Comparison of ENCODE assay signal across 8 cellular contexts in genomic region chr10:71302874-71303568, GRCh38. TPM values are rescaled to one million over a fixed set of nuclear protein-coding genes. Genes with fewer than 3 reads are reported as not detected.
DNase-seq lines count a peak whose midpoint lies in the region; TF ChIP-seq lines count a peak whose summit lies in the region.

No MANE protein-coding gene starts in this region.

- POLR2A ChIA-PET in SK-N-SH (lab: Yijun Ruan, JAX) = no interaction called here

- H3K4me3 ChIP-seq in SK-N-SH (ENCODE audit: low read depth in 2 of 2, low read length in 1 of 2) = no peak overlapping the region; a peak in 1 of 4 replicates
- no peak overlapping the region for H3K4me3 ChIP-seq in fibroblast of mammary gland (ENCODE audit: control insufficient read depth, low read depth, low read length)
- H3K4me3 ChIP-seq in lower leg skin (ENCODE audit: low read depth, poor library complexity, severe bottlenecking) = no peak overlapping the region

- H3K9me2 ChIP-seq in SK-N-SH = no peaks in the 10 kb centered on the region

- peaks cover 15 to 22% of the 10 kb centered on the region in 2 experiments for H3K36me3 ChIP-seq in SK-N-SH (replicated peaks in 1 of 2; ENCODE audit: control insufficient read depth in 1 of 2, insufficient read depth in 2 of 2, low read length in 1 of 2)

- no peak overlapping the region for H3K4me2 ChIP-seq in SK-N-SH

- peak; percentile 37; the same call in 1 of the 2 replicates for TF ChIP-seq RAD21 in SK-N-SH (IDR thresholded peaks at IDR 0.05; ENCODE audit: low read length)

- no peaks in the 10 kb centered on the region for H3K9me3 ChIP-seq in SK-N-SH

- H2AFZ ChIP-seq in SK-N-SH (ENCODE audit: low read depth) = no peak overlapping the region

- H3K9ac ChIP-seq in SK-N-SH = no peak overlapping the region

- TF ChIP-seq CTCF in SK-N-SH (IDR thresholded peaks at IDR 0.05) (peak; percentile 60), fibroblast of mammary gland (conservative IDR thresholded peaks at IDR 0.05; ENCODE audit: control insufficient read depth, insufficient read depth, low read depth, low read length) (peak; percentile 63), lower leg skin (IDR thresholded peaks at IDR 0.05) (no peak)

- intact Hi-C loops in lower leg skin (cut with DNase I; ENCODE audit: low total_unique reads) = no loop called here

- no peaks in the 10 kb centered on the region; a peak in 1 of 4 replicates for H3K4me1 ChIP-seq in SK-N-SH (ENCODE audit: control insufficient read depth in 1 of 2, insufficient read depth in 2 of 2, low read depth in 1 of 2, low read length in 1 of 2)

- peaks cover 14% of the 10 kb centered on the region for H4K20me1 ChIP-seq in SK-N-SH (ENCODE audit: insufficient read depth)

- CTCF ChIA-PET in SK-N-SH (lab: Yijun Ruan, JAX) = interaction anchor here (0.7 to 1.7 kb wide), 14 partner anchors 10 to 405 kb away, joined by 3 to 8 read pairs (median 4); no protein-coding TSS in a partner anchor

- TF ChIP-seq EP300 in SK-N-SH (IDR thresholded peaks at IDR 0.05; ENCODE audit: borderline replicate concordance in 1 of 2, low read depth in 1 of 2, low read length in 1 of 2) = no peak

- H3K79me2 ChIP-seq in SK-N-SH (ENCODE audit: insufficient read depth) = no peaks in the 10 kb centered on the region

- H3K27me3 ChIP-seq in SK-N-SH (ENCODE audit: insufficient read depth) = no peaks in the 10 kb centered on the region

- WGBS in SK-N-SH (ENCODE audit: low lambda C conversion rate) = 68% methylated on average over 8 of the region's 8 CpGs
- 40 to 43% methylated on average over 8 of the region's 8 CpGs for WGBS in lower leg skin, 2 donors

- H3F3A ChIP-seq in SK-N-SH (replicated peaks; ENCODE audit: insufficient read depth) = peaks cover 3% of the 10 kb centered on the region

- TF ChIP-seq POLR2A in lower leg skin (IDR thresholded peaks at IDR 0.05) = no peak

- DNase-seq in NCI-H1436 (lab: John Stamatoyannopoulos, UW) = peak; percentile 56
- DNase-seq in NCI-H1436 treated with DMSO at 0.1 percent for 48 hours (lab: John Stamatoyannopoulos, UW) = no peak
- peak; percentile 72 for DNase-seq in MV-4-11 (lab: John Stamatoyannopoulos, UW)
- peak; percentile 61 for DNase-seq in SK-N-SH
- DNase-seq in fibroblast of mammary gland (ENCODE audit: low read depth) = peak; percentile 67
- DNase-seq in pons (ENCODE audit: low spot score) = peak; percentile 48
- DNase-seq in stimulated activated CD4-positive, alpha-beta T cell treated with anti-CD3 and anti-CD28 coated beads, Interleukin-2, amount 100 ng/mL, for 24 hours = no peak
- DNase-seq in lower leg skin (ENCODE audit: low spot score in 2 of 2) = no peak

- H3K27ac ChIP-seq in SK-N-SH (ENCODE audit: low read depth in 2 of 2, low read length in 1 of 2) = no peak overlapping the region

TF ChIP-seq in SK-N-SH, 30 proteins besides CTCF, POLR2A, EP300 and RAD21:
- TF ChIP-seq CHD2 (IDR thresholded peaks at IDR 0.05; ENCODE audit: low read length, partially characterized antibody) (no peak), SMC3 (IDR thresholded peaks at IDR 0.05; ENCODE audit: low read depth, low read length) (peak; percentile 22; the same call in 1 of the 2 replicates), USF2 (IDR thresholded peaks at IDR 0.05; ENCODE audit: borderline replicate concordance, low read depth, low read length) (no peak)
TF ChIP-seq in SK-N-SH: peak in this region for 1.

RNA-seq across cellular contexts. Expression of gene SLC29A3, which starts 16.0 kb away (rescaled TPM):
- 3.8 and 4.6 TPM in 2 replicates for polyA plus RNA-seq in SK-N-SH (2012; rRNA removed)
- polyA plus RNA-seq in SK-N-SH (2012; cell fraction: cytosol; rRNA removed) = 2.2 and 3.1 TPM in 2 replicates
- 3.6 and 4.6 TPM in 2 replicates for polyA plus RNA-seq in SK-N-SH (2012; cell fraction: nucleus; rRNA removed)
- total RNA-seq in lower leg skin = 1 to 10 TPM; 1.1 to 5.7 (median 2.6) TPM

Comparison
In these comparisons a context has a peak if more than half of its experiments do, and no peak if none do; other contexts are left out.
1. DNase-seq: peak in NCI-H1436 (single experiment), MV-4-11 (single experiment), SK-N-SH (single experiment), fibroblast of mammary gland (single experiment) and pons (single experiment); none in NCI-H1436 treated with DMSO at 0.1 percent for 48 hours (single experiment), stimulated activated CD4-positive, alpha-beta T cell treated with anti-CD3 and anti-CD28 coated beads, Interleukin-2, amount 100 ng/mL, for 24 hours (0 of 2) and lower leg skin (0 of 2).
2. CTCF ChIP-seq: peak in SK-N-SH (single experiment) and fibroblast of mammary gland (single experiment); none in lower leg skin (0 of 3).